Comparison of ENCODE assay signal across 8 cellular contexts in the genomic region with DNA sequence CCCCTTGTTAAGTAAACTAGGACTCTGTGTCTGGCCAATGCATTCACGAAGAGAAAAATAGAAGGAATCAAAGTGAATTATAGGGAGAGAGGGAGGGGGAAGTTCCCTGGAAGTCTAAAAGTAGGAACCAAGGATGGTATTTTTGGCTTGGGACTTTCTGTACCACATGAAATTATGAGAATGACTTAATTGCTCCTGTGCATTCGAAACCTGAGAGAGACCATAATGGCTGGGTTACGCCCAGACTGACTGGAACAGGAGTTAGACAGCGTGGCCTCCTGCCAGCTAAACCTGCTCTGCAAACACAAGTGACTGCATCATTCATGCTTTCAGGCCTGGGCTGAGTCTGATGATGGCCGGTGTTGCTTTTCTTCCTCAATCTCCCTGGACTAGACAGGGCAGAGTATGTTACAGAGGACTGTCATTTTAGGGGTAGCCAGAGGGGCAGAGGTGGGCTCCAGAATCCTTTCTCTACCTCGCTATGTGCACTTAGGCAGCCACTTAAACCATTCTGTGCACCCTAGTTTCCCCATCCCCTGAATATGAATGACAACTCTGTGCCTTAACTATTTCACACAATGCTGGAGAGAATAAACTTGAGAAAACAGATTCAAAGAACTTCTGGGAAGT. TPM values are rescaled to one million over a fixed set of nuclear protein-coding genes. Genes with fewer than 3 reads are reported as not detected.
DNase-seq lines count a peak whose midpoint lies in the region; ATAC-seq, FAIRE-seq and TF ChIP-seq lines count a peak whose summit lies in the region.

No MANE protein-coding gene starts in this region.

- FAIRE-seq in keratinocyte (lab: Jason Lieb, UNC) = peak; percentile 100

- H4K20me1 ChIP-seq in keratinocyte (ENCODE audit: control insufficient read depth, extremely low read depth, insufficient read depth, low read length) = peaks cover 6% of the 10 kb centered on the region

- no peaks in the 10 kb centered on the region for H3K4me1 Mint-ChIP-seq in activated CD4-positive, alpha-beta T cell treated with anti-CD3 and anti-CD28 coated beads for 36 hours

- H3K9me1 ChIP-seq in keratinocyte (ENCODE audit: control insufficient read depth, extremely low read depth, insufficient read depth, low read length) = peaks cover 5% of the 10 kb centered on the region

- H3K4me3 ChIP-seq in Peyer's patch (no peak overlapping the region), keratinocyte (ENCODE audit: control insufficient read depth in 2 of 3, extremely low read depth in 1 of 3, insufficient read depth in 2 of 3, low read depth in 1 of 3, low read length in 3 of 3) (no peak overlapping the region), uterus (no peak overlapping the region)

- no peaks in the 10 kb centered on the region for H3K36me3 Mint-ChIP-seq in activated CD4-positive, alpha-beta T cell treated with anti-CD3 and anti-CD28 coated beads for 36 hours (ENCODE audit: low read depth)

- TF ChIP-seq POLR2A in Peyer's patch (IDR thresholded peaks at IDR 0.05) (no peak), uterus (IDR thresholded peaks at IDR 0.05) (no peak)

- POLR2A ChIA-PET in activated CD4-positive, alpha-beta T cell treated with anti-CD3 and anti-CD28 coated beads for 36 hours (lab: Charles Lee) = no interaction called here

- no peaks in the 10 kb centered on the region for H3K27me3 ChIP-seq in Peyer's patch
- no peaks in the 10 kb centered on the region for H3K27me3 ChIP-seq in keratinocyte (ENCODE audit: control insufficient read depth, extremely low read depth, insufficient read depth, low read length)
- no peaks in the 10 kb centered on the region for H3K27me3 ChIP-seq in uterus

- H3K9me3 Mint-ChIP-seq in activated CD4-positive, alpha-beta T cell treated with anti-CD3 and anti-CD28 coated beads for 36 hours (ENCODE audit: low read depth) = no peaks in the 10 kb centered on the region

- H3K79me2 ChIP-seq in keratinocyte (ENCODE audit: control insufficient read depth, insufficient read depth, low read length) = peaks cover 100% of the 10 kb centered on the region

- ATAC-seq in activated CD4-positive, alpha-beta T cell treated with anti-CD3 and anti-CD28 coated beads for 36 hours = no peak
- peak; percentile 80 for ATAC-seq in HG03442 (IDR thresholded peaks at IDR 0.05; ENCODE audit: unreplicated experiment)

- peak; percentile 7 for DNase-seq in activated CD4-positive, alpha-beta T cell treated with anti-CD3 and anti-CD28 coated beads for 36 hours
- no peak for DNase-seq in activated CD4-positive, alpha-beta T cell treated with anti-CD3 and anti-CD28 coated beads for 4 hours
- DNase-seq in Peyer's patch = peak; percentile 35 to 89 (median 85)
- DNase-seq in keratinocyte (ENCODE audit: low read depth, low spot score) = no peak
- peak; percentile 80 to 90 for DNase-seq in uterus
- DNase-seq in GOT3 (lab: John Stamatoyannopoulos, UW) = no peak
- no peak for DNase-seq in UCSD-AML1 (lab: John Stamatoyannopoulos, UW; ENCODE audit: unreplicated experiment)

- CTCF ChIA-PET in activated CD4-positive, alpha-beta T cell treated with anti-CD3 and anti-CD28 coated beads for 36 hours (lab: Charles Lee) = no interaction called here

- H3K36me3 ChIP-seq in Peyer's patch (no peaks in the 10 kb centered on the region), keratinocyte (ENCODE audit: control insufficient read depth in 2 of 2, extremely low read depth in 1 of 2, insufficient read depth in 2 of 2, low read length in 2 of 2) (peaks cover 1 to 9% of the 10 kb centered on the region in 2 experiments), uterus (no peaks in the 10 kb centered on the region)

- intact Hi-C loops in activated CD4-positive, alpha-beta T cell treated with anti-CD3 and anti-CD28 coated beads for 36 hours (cut with DNase I, micrococcal nuclease) = no loop called here
- intact Hi-C loops in uterus (cut with DNase I; ENCODE audit: low total_unique reads) = no loop called here

- no peaks in the 10 kb centered on the region for H3K27me3 Mint-ChIP-seq in activated CD4-positive, alpha-beta T cell treated with anti-CD3 and anti-CD28 coated beads for 36 hours

- dilution Hi-C loops in keratinocyte (cut with MboI; ENCODE audit: extremely low pct_ligation_motif_present, low sequenced_read_pairs) = no loop called here

- no peak for TF ChIP-seq CTCF in Peyer's patch (IDR thresholded peaks at IDR 0.05)
- no peak for TF ChIP-seq CTCF in keratinocyte (optimal IDR thresholded peaks at IDR 0.05 in 1 of 3, IDR thresholded peaks at IDR 0.05 in 1 of 3, conservative IDR thresholded peaks at IDR 0.05 in 1 of 3; ENCODE audit: extremely low read depth in 1 of 3, insufficient read depth in 2 of 3, low read length in 3 of 3)
- TF ChIP-seq CTCF in uterus (IDR thresholded peaks at IDR 0.05) = no peak

- peak overlapping the region; percentile 8 for H3K9ac ChIP-seq in keratinocyte (ENCODE audit: control insufficient read depth, extremely low read depth, insufficient read depth, low read length)

- H3K4me2 ChIP-seq in keratinocyte (ENCODE audit: control insufficient read depth, extremely low read depth, insufficient read depth, low read depth, low read length) = peak overlapping the region; percentile 39

- no peak overlapping the region for H3K4me3 Mint-ChIP-seq in activated CD4-positive, alpha-beta T cell treated with anti-CD3 and anti-CD28 coated beads for 36 hours

- H3K9me3 ChIP-seq in Peyer's patch = no peaks in the 10 kb centered on the region
- H3K9me3 ChIP-seq in keratinocyte (ENCODE audit: control insufficient read depth, low read depth, low read length) = no peaks in the 10 kb centered on the region
- H3K9me3 ChIP-seq in uterus = no peaks in the 10 kb centered on the region

- H3K27ac ChIP-seq in Peyer's patch = peak overlapping the region in 2 of 4 donors; percentile 34 to 55
- peak overlapping the region; percentile 37 for H3K27ac ChIP-seq in keratinocyte (ENCODE audit: control insufficient read depth, insufficient read depth, low read length)
- H3K27ac ChIP-seq in uterus = peak overlapping the region; percentile 74 to 76

- no peak overlapping the region for H2AFZ ChIP-seq in keratinocyte (ENCODE audit: control insufficient read depth, low read length)

- H3K4me1 ChIP-seq in Peyer's patch (peaks cover 0 to 41% (median 0%) of the 10 kb centered on the region in 4 donors), keratinocyte (ENCODE audit: control insufficient read depth, extremely low read depth, insufficient read depth, low read length) (peaks cover 30% of the 10 kb centered on the region), uterus (peaks cover 5 to 16% of the 10 kb centered on the region in 2 donors)

- no peak overlapping the region for H3K27ac Mint-ChIP-seq in activated CD4-positive, alpha-beta T cell treated with anti-CD3 and anti-CD28 coated beads for 36 hours

RNA-seq across cellular contexts. Expression of gene MYO1E, which starts 58.9 kb away (rescaled TPM):
- 10 to 100 TPM in 1 of 2 experiments, 1 to 10 TPM in 1; 8.0 to 12.6 TPM for total RNA-seq in activated CD4-positive, alpha-beta T cell treated with anti-CD3 and anti-CD28 coated beads for 36 hours
- total RNA-seq in Peyer's patch (100 to 1,000 TPM; 245 to 380 (median 268) TPM), uterus (10 to 100 TPM; 23.3 to 99.8 (median 66.5) TPM)
- 74.6 to 213 TPM (median 117 TPM) in 3 replicates for polyA plus RNA-seq in keratinocyte
- polyA plus RNA-seq in keratinocyte (2011; ENCODE audit: low read depth) = 201 TPM
- polyA plus RNA-seq in keratinocyte (2011; cell fraction: cytosol; rRNA removed) = 63.2 and 176 TPM in 2 replicates
- 167 and 242 TPM in 2 replicates for polyA plus RNA-seq in keratinocyte (2011; cell fraction: nucleus; rRNA removed)
- 112 and 184 TPM in 2 replicates for polyA plus RNA-seq in keratinocyte (2012; ENCODE audit: low replicate concordance)
- polyA minus RNA-seq in keratinocyte = 46.1 to 279 TPM (median 153 TPM) in 3 replicates
- polyA minus RNA-seq in keratinocyte (2011; cell fraction: cytosol; rRNA and poly(A)+ RNA removed) = 218 TPM
- 151 and 398 TPM in 2 replicates for polyA minus RNA-seq in keratinocyte (2011; cell fraction: nucleus; rRNA and poly(A)+ RNA removed)

Comparison
In these comparisons a context has a peak if more than half of its experiments do, and no peak if none do; other contexts are left out.
1. DNase-seq: peak in activated CD4-positive, alpha-beta T cell treated with anti-CD3 and anti-CD28 coated beads for 36 hours (single experiment), Peyer's patch (3 of 3) and uterus (2 of 2); none in activated CD4-positive, alpha-beta T cell treated with anti-CD3 and anti-CD28 coated beads for 4 hours (0 of 2), keratinocyte (single experiment), GOT3 (single experiment) and UCSD-AML1 (single experiment).